In genomic region chr6:52881996-52882841, GRCh38 we compare ENCODE assay signal across 8 cellular contexts.
DNase-seq lines count a peak whose midpoint lies in the region; ATAC-seq, FAIRE-seq and TF ChIP-seq lines count a peak whose summit lies in the region.

No MANE protein-coding gene starts in this region.

- TF ChIP-seq POLR2A in erythroblast (IDR thresholded peaks at IDR 0.05; ENCODE audit: low read length), result no peak

- no peaks in the 10 kb centered on the region for H3K36me3 ChIP-seq in muscle layer of duodenum (ENCODE audit: control insufficient read depth in 1 of 2, insufficient read depth in 2 of 2, low read length in 2 of 2)

- H3K9me3 ChIP-seq in muscle layer of duodenum (ENCODE audit: control insufficient read depth in 1 of 2, low read length in 2 of 2), result no peaks in the 10 kb centered on the region

- peak overlapping the region; percentile 64 for H3K27ac ChIP-seq in muscle layer of duodenum (ENCODE audit: low read length)

- peak; percentile 100 for ATAC-seq in GM21390 (IDR thresholded peaks at IDR 0.05; ENCODE audit: unreplicated experiment)

- no peaks in the 10 kb centered on the region for H3K4me1 ChIP-seq in muscle layer of duodenum (ENCODE audit: control insufficient read depth in 1 of 2, insufficient read depth in 2 of 2, low read length in 2 of 2)

- peak; percentile 81 for FAIRE-seq in HTR-8/SVneo (lab: Jason Lieb, UNC)

- H3K4me3 ChIP-seq in muscle layer of duodenum (ENCODE audit: low read depth in 1 of 2, low read length in 2 of 2), result peak overlapping the region; percentile 60 to 75

- H3K27me3 ChIP-seq in muscle layer of duodenum (ENCODE audit: low read depth, low read length), result no peaks in the 10 kb centered on the region

- DNase-seq in DMS 273 (lab: John Stamatoyannopoulos, UW; ENCODE audit: unreplicated experiment) (peak; percentile 84), HTR-8/SVneo (ENCODE audit: insufficient read length, low spot score) (peak; percentile 82), NOMO-1 treated with dmso at 0.1 percent for 144 hours (lab: John Stamatoyannopoulos, UW; ENCODE audit: unreplicated experiment) (peak; percentile 45), erythroblast (lab: John Stamatoyannopoulos, UW) (peak; percentile 73 to 81)
- peak; percentile 63 for DNase-seq in activated CD8-positive, alpha-beta memory T cell treated with anti-CD3 and anti-CD28 coated beads, Interleukin-2, amount 50 U/mL, for 4 hours
- peak; percentile 22 to 38 for DNase-seq in stimulated activated CD8-positive, alpha-beta memory T cell treated with anti-CD3 and anti-CD28 coated beads, Interleukin-7, amount 100 ng/mL, for 48 hours (ENCODE audit: extremely low read depth in 1 of 2, low read depth in 1 of 2)

Comparison
In these comparisons a context has a peak if more than half of its experiments do, and no peak if none do; other contexts are left out.
1. Peak in every context shown above with its lines: DNase-seq, ATAC-seq, H3K4me3 ChIP-seq and H3K27ac ChIP-seq.
2. DNase-seq: peak in every context shown above with its lines; median percentile 84 in DMS 273; 82 in HTR-8/SVneo; 77 in erythroblast; 63 in activated CD8-positive, alpha-beta memory T cell treated with anti-CD3 and anti-CD28 coated beads, Interleukin-2, amount 50 U/mL, for 4 hours; 45 in NOMO-1 treated with dmso at 0.1 percent for 144 hours; 30 in stimulated activated CD8-positive, alpha-beta memory T cell treated with anti-CD3 and anti-CD28 coated beads, Interleukin-7, amount 100 ng/mL, for 48 hours.